13 cellular contexts compared by ENCODE assay signal in the genomic region with DNA sequence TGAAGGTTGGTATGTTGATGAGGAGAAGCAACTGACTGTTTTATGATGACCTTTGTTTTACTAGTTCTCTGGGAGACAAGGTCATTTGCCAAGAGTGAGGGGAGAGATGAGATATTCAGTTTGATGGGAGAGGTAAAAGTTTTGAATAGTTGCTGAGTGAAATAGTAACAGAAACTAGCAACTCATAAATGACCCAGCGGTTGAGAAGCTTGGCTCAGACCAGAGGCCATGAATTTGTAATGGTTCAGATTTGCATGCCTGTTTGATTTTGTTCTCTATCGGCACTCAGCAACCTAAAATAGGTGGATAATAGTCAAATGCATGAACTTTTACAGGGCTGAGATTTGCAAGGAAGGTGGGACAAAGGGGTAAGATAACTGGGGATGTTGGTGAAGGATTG. TPM values are rescaled to one million over a fixed set of nuclear protein-coding genes. Genes with fewer than 3 reads are reported as not detected.
DNase-seq lines count a peak whose midpoint lies in the region; ATAC-seq, FAIRE-seq and TF ChIP-seq lines count a peak whose summit lies in the region.
"Had no signal": no experiment of that assay in that cellular context is flagged by ENCODE, and none has a peak within 500 bp of the region (broad histone marks: within the 10 kb centered on the region; RNA-seq: fewer than 3 reads in every experiment).

No MANE protein-coding gene starts in this region.

- H3K9ac ChIP-seq in OCI-LY3 (ENCODE audit: low read length), result no peak overlapping the region

- no peaks in the 10 kb centered on the region for H4K20me1 ChIP-seq in OCI-LY3 (ENCODE audit: insufficient read depth, low read length)

- DNase-seq in GM12892 (ENCODE audit: insufficient read length) (no peak), GM19239 (ENCODE audit: insufficient read length, low spot score) (no peak), midbrain (lab: John Stamatoyannopoulos, UW) (no peak), HTR-8/SVneo (ENCODE audit: insufficient read length, low spot score) (no peak)
- DNase-seq: BE2C; CD4-positive, alpha-beta memory T cell; DMS79; HCEC 1CT had no signal

- no peaks in the 10 kb centered on the region for H3K9me3 ChIP-seq in OCI-LY3 (ENCODE audit: insufficient read depth, low read length)
- H3K9me3 ChIP-seq: A549, BE2C had no signal

- ATAC-seq in HG03025 (IDR thresholded peaks at IDR 0.05; ENCODE audit: low FRiP score, unreplicated experiment) (no peak), GM18873 (IDR thresholded peaks at IDR 0.05; ENCODE audit: low FRiP score, unreplicated experiment) (no peak)
- ATAC-seq: A549 had no signal

- peaks cover 12% of the 10 kb centered on the region for H3K4me1 ChIP-seq in OCI-LY3 (ENCODE audit: low read length)
- H3K4me1 ChIP-seq: A549, BE2C had no signal

- H3K27me3 ChIP-seq in OCI-LY3 (ENCODE audit: low read depth, low read length), result no peaks in the 10 kb centered on the region
- H3K27me3 ChIP-seq: BE2C had no signal

- no peak overlapping the region for H3K4me3 ChIP-seq in OCI-LY3 (ENCODE audit: low read length)
- H3K4me3 ChIP-seq: A549 had no signal

- H3K4me2 ChIP-seq in OCI-LY3 (ENCODE audit: low read length), result peak overlapping the region; percentile 41
- H3K4me2 ChIP-seq: A549 had no signal

- H3K36me3 ChIP-seq in OCI-LY3 (replicated peaks; ENCODE audit: low read depth, low read length), result no peaks in the 10 kb centered on the region
- H3K36me3 ChIP-seq: BE2C had no signal

- no peak overlapping the region for H3K27ac ChIP-seq in OCI-LY3 (ENCODE audit: low read length)
- H3K27ac ChIP-seq: A549, C4-2B had no signal

- H3K79me2 ChIP-seq in OCI-LY3 (ENCODE audit: low read length), result no peaks in the 10 kb centered on the region

- no peak for TF ChIP-seq CTCF in OCI-LY3 (IDR thresholded peaks at IDR 0.05; ENCODE audit: low read depth, low read length)

- no peak for TF ChIP-seq POLR2A in GM12892 (IDR thresholded peaks at IDR 0.05; ENCODE audit: low read depth, low read length)

- no peak overlapping the region for H2AFZ ChIP-seq in OCI-LY3 (ENCODE audit: low read depth, low read length)

- FAIRE-seq in GM12892 (lab: Jason Lieb, UNC), result peak; percentile 88
- FAIRE-seq in GM19239 (lab: Jason Lieb, UNC), result peak; percentile 40
- no peak for FAIRE-seq in HTR-8/SVneo (lab: Jason Lieb, UNC)
- FAIRE-seq: A549 had no signal

RNA-seq across cellular contexts. Expression of a gene that starts 6.6 kb away (rescaled TPM):
- polyA plus RNA-seq in GM12892 (2012; ENCODE audit: missing spikeins), result 1.6 TPM

RNA-seq across cellular contexts. Expression of a gene that starts 13.4 kb away (rescaled TPM):
- polyA plus RNA-seq in GM12892 (2012; ENCODE audit: missing spikeins), result 70.9 TPM

RNA-seq across cellular contexts. Expression of a gene that starts 13.9 kb away (rescaled TPM):
- 1.4 TPM for polyA plus RNA-seq in GM12892 (2012; ENCODE audit: missing spikeins)
